ENCODE assay signal across 10 cellular contexts in genomic region chr7:102466097-102466496, GRCh38. TPM values are rescaled to one million over a fixed set of nuclear protein-coding genes. Genes with fewer than 3 reads are reported as not detected.
A peak's percentile ranks its signal among the peaks of the same experiment; 100 is the strongest.
DNase-seq lines count a peak whose midpoint lies in the region; ATAC-seq, FAIRE-seq and TF ChIP-seq lines count a peak whose summit lies in the region.
"Had no signal": no experiment of that assay in that cellular context is flagged by ENCODE, and none has a peak within 500 bp of the region (broad histone marks: within the 10 kb centered on the region; RNA-seq: fewer than 3 reads in every experiment).

No MANE protein-coding gene starts in this region.

- H3K36me3 Mint-ChIP-seq in CD14-positive monocyte (peaks cover 2 to 8% of the 10 kb centered on the region in 2 donors), natural killer cell (no peaks in the 10 kb centered on the region)

- peak overlapping the region; percentile 60 for H2AK9ac ChIP-seq in IMR-90 (replicated peaks; ENCODE audit: low read depth, low read length, poor library complexity)

- no peak for FAIRE-seq in HTR-8/SVneo (lab: Jason Lieb, UNC)

- no peak overlapping the region for H3K4me3 ChIP-seq in IMR-90 (ENCODE audit: insufficient read depth, low read depth, low read length)
- peak overlapping the region in 2 of 3 donors; percentile 98 to 100 for H3K4me3 ChIP-seq in breast epithelium

- intact Hi-C loops in CD14-positive monocyte (cut with micrococcal nuclease) = loop anchor here in 1 of 2 donors (10.0 kb wide), 1 partner anchor 181 kb away; the partner anchor contains the start of gene SH2B2
- intact Hi-C loops in IMR-90 (cut with micrococcal nuclease) = no loop called here
- intact Hi-C loops in breast epithelium (cut with DNase I; ENCODE audit: low total_unique reads) = no loop called here
- intact Hi-C loops in natural killer cell (cut with micrococcal nuclease) = no loop called here

- POLR2A ChIA-PET in IMR-90 (lab: Charles Lee; ENCODE audit: unreplicated experiment) = no interaction called here

- no peak overlapping the region for H2BK120ac ChIP-seq in IMR-90 (ENCODE audit: low read depth, low read length)

- TF ChIP-seq CTCF in CD14-positive monocyte (IDR thresholded peaks at IDR 0.05) (no peak), IMR-90 (conservative IDR thresholded peaks at IDR 0.05; ENCODE audit: low read depth, low read length) (no peak), breast epithelium (IDR thresholded peaks at IDR 0.05) (no peak), natural killer cell (IDR thresholded peaks at IDR 0.05) (no peak)

- H2BK20ac ChIP-seq in IMR-90 (ENCODE audit: low read depth, low read length) = no peak overlapping the region

- 100% methylated on average over 2 of the region's 7 CpGs; no CpG with 5 or more reads in 1 of the 2 experiments for WGBS in IMR-90 (ENCODE audit: extremely low coverage in 2 of 2, insufficient read length in 1 of 2), 2 experiments

- DNase-seq in CD14-positive monocyte (ENCODE audit: low spot score) (no peak), IMR-90 (no peak), breast epithelium (ENCODE audit: low spot score in 2 of 2) (no peak), natural killer cell (no peak), NCI-H1092 treated with DMSO at 0.1 percent for 48 hours (lab: John Stamatoyannopoulos, UW) (no peak), kidney tubule cell (ENCODE audit: low spot score) (no peak), HTR-8/SVneo (ENCODE audit: insufficient read length, low spot score) (no peak)
- DNase-seq: activated CD8-positive, alpha-beta memory T cell treated with anti-CD3 and anti-CD28 coated beads, Interleukin-2, amount 50 U/mL, for 4 hours; NCI-H774 had no signal

- peaks cover 25 to 58% of the 10 kb centered on the region in 2 experiments for H3K79me1 ChIP-seq in IMR-90 (ENCODE audit: low read depth in 1 of 2, low read length in 2 of 2)

- H4K20me1 ChIP-seq in IMR-90 (ENCODE audit: insufficient read depth, low read length) = peaks cover 6% of the 10 kb centered on the region

- no peak overlapping the region for H4K91ac ChIP-seq in IMR-90 (ENCODE audit: insufficient read depth, low read depth, low read length)

- no peak overlapping the region; the same call in 1 of the 2 replicates for H3K4me2 ChIP-seq in IMR-90 (ENCODE audit: low read depth, low read length)

- ATAC-seq in IMR-90 (ENCODE audit: low read depth) = no peak
- ATAC-seq in natural killer cell = no peak
- ATAC-seq in GM18519 (IDR thresholded peaks at IDR 0.05; ENCODE audit: low FRiP score, unreplicated experiment) = no peak

- H3K27ac ChIP-seq in IMR-90 (ENCODE audit: insufficient read depth, low read length) (no peak overlapping the region), breast epithelium (no peak overlapping the region)

- dilution Hi-C loops in IMR-90 (cut with HindIII; ENCODE audit: low sequenced_read_pairs, unreplicated experiment) = no loop called here

- peak overlapping the region; percentile 85 for H3K23ac ChIP-seq in IMR-90 (ENCODE audit: low read depth, low read length)

- CTCF ChIA-PET in IMR-90 (lab: Yijun Ruan, JAX) = no interaction called here

- H3K18ac ChIP-seq in IMR-90 (ENCODE audit: low read depth, low read length) = no peak overlapping the region

- H2AK5ac ChIP-seq in IMR-90 (ENCODE audit: low read depth, low read length) = no peak overlapping the region

- no peak overlapping the region for H3K56ac ChIP-seq in IMR-90 (ENCODE audit: extremely low read depth, insufficient read depth, low read length)

- H4K8ac ChIP-seq in IMR-90 (ENCODE audit: low read depth in 2 of 2, low read length in 2 of 2) = no peak overlapping the region

- peak overlapping the region; percentile 27; the same call in 1 of the 2 replicates for H3K4ac ChIP-seq in IMR-90 (ENCODE audit: low read depth, low read length)

- no peak overlapping the region for H3K9ac ChIP-seq in IMR-90 (ENCODE audit: low read depth, low read length)

- H3K36me3 ChIP-seq in IMR-90 (ENCODE audit: control insufficient read depth, insufficient read depth, low read length) = peaks cover 20% of the 10 kb centered on the region
- no peaks in the 10 kb centered on the region for H3K36me3 ChIP-seq in breast epithelium

- H3K9me3 Mint-ChIP-seq in CD14-positive monocyte (no peaks in the 10 kb centered on the region), natural killer cell (no peaks in the 10 kb centered on the region)

- BruUV-seq in IMR-90 (replicated peaks; lab: Mats Ljungman, UMichigan) = no TSS peak

- no peak overlapping the region for H2BK5ac ChIP-seq in IMR-90 (ENCODE audit: low read depth, low read length, poor library complexity, severe bottlenecking)

- TF ChIP-seq RAD21 in IMR-90 (IDR thresholded peaks at IDR 0.05; ENCODE audit: low read length) = no peak

- H3K9me3 ChIP-seq in IMR-90 (ENCODE audit: control insufficient read depth, insufficient read depth, low read length) (no peaks in the 10 kb centered on the region), breast epithelium (no peaks in the 10 kb centered on the region)

- H3K4me3 Mint-ChIP-seq in CD14-positive monocyte (peak overlapping the region; percentile 88 to 93), natural killer cell (peak overlapping the region; percentile 64)

- in situ Hi-C loops in IMR-90 (cut with MboI; ENCODE audit: low sequenced_read_pairs) = no loop called here

- H3K4me1 ChIP-seq in IMR-90 (ENCODE audit: control insufficient read depth, insufficient read depth, low read length) = peaks cover 6% of the 10 kb centered on the region
- H3K4me1 ChIP-seq in breast epithelium = peaks cover 0 to 10% of the 10 kb centered on the region in 2 donors

- H3K27me3 Mint-ChIP-seq in CD14-positive monocyte (ENCODE audit: low read depth in 3 of 3) (peaks cover 0 to 2% (median 2%) of the 10 kb centered on the region in 3 donors), natural killer cell (ENCODE audit: low read depth in 2 of 2) (no peaks in the 10 kb centered on the region)

- H3K27me3 ChIP-seq in IMR-90 (ENCODE audit: control insufficient read depth, insufficient read depth, low read length) (no peaks in the 10 kb centered on the region), breast epithelium (no peaks in the 10 kb centered on the region)

- peaks cover 14% of the 10 kb centered on the region for H3K9me1 ChIP-seq in IMR-90 (ENCODE audit: insufficient read depth, low read length)

- H3K4me1 Mint-ChIP-seq in CD14-positive monocyte (peaks cover 26% of the 10 kb centered on the region), natural killer cell (peaks cover 12 to 44% of the 10 kb centered on the region in 2 donors)

- H3K27ac Mint-ChIP-seq in CD14-positive monocyte (no peak overlapping the region), natural killer cell (no peak overlapping the region)

- TF ChIP-seq POLR2A in IMR-90 (IDR thresholded peaks at IDR 0.05; ENCODE audit: low read depth, low read length) = no peak
- no peak for TF ChIP-seq POLR2A in breast epithelium (IDR thresholded peaks at IDR 0.05)

- no peak overlapping the region for H2BK15ac ChIP-seq in IMR-90 (ENCODE audit: low read depth, low read length)

- H3K14ac ChIP-seq in IMR-90 (replicated peaks; ENCODE audit: low read depth, low read length) = no peak overlapping the region

- H2AFZ ChIP-seq in IMR-90 (replicated peaks; ENCODE audit: low read length, poor library complexity) = peak overlapping the region; percentile 33

- H4K5ac ChIP-seq in IMR-90 (ENCODE audit: low read depth, low read length) = no peak overlapping the region

TF ChIP-seq in IMR-90, 13 proteins besides CTCF, POLR2A, EP300 and RAD21 (continues in another document):
- TF ChIP-seq MAZ (IDR thresholded peaks at IDR 0.05; ENCODE audit: borderline replicate concordance, low read depth, low read length) = no peak

RNA-seq across cellular contexts. Expression of gene LRWD1, which starts 1.3 kb away (rescaled TPM):
- 1 to 10 TPM; 5.4 to 6.1 TPM for polyA plus RNA-seq in CD14-positive monocyte
- 13.3 and 20.3 TPM in 2 replicates for total RNA-seq in IMR-90 (2012; rRNA removed)
- 27.2 and 31.6 TPM in 2 replicates for polyA plus RNA-seq in IMR-90 (2012; rRNA removed)
- polyA plus RNA-seq in IMR-90 (2012; cell fraction: cytosol; rRNA removed) = 32.7 and 39.8 TPM in 2 replicates
- 30.2 and 77.3 TPM in 2 replicates for polyA plus RNA-seq in IMR-90 (2012; cell fraction: nucleus; rRNA removed; ENCODE audit: low replicate concordance)
- 10 to 100 TPM in 2 of 3 donors, 1 to 10 TPM in 1; 7.4 to 20.6 (median 11.6) TPM for total RNA-seq in breast epithelium
- 10 to 100 TPM; 20.0 to 24.1 (median 20.4) TPM for total RNA-seq in natural killer cell

RNA-seq across cellular contexts. Expression of gene ALKBH4, which starts 1.4 kb away (rescaled TPM):
- polyA plus RNA-seq in CD14-positive monocyte = 10 to 100 TPM in 1 of 2 donors, 1 to 10 TPM in 1; 9.7 to 11.8 TPM
- total RNA-seq in IMR-90 (2012; rRNA removed) = 6.1 and 7.2 TPM in 2 replicates
- 7.4 and 8.1 TPM in 2 replicates for polyA plus RNA-seq in IMR-90 (2012; rRNA removed)
- 8.9 and 9.7 TPM in 2 replicates for polyA plus RNA-seq in IMR-90 (2012; cell fraction: cytosol; rRNA removed)
- 1.6 and 5.1 TPM in 2 replicates for polyA plus RNA-seq in IMR-90 (2012; cell fraction: nucleus; rRNA removed; ENCODE audit: low replicate concordance)
- total RNA-seq in breast epithelium = 10 to 100 TPM; 15.1 to 28.5 (median 17.8) TPM
- total RNA-seq in natural killer cell = 1 to 10 TPM; 4.1 to 9.2 (median 9.1) TPM

RNA-seq across cellular contexts. Expression of gene POLR2J, which starts 12.6 kb away (rescaled TPM):
- polyA plus RNA-seq in CD14-positive monocyte = 100 to 1,000 TPM in 1 of 2 donors, 10 to 100 TPM in 1; 65.7 to 104 TPM
- 20.8 and 31.1 TPM in 2 replicates for total RNA-seq in IMR-90 (2012; rRNA removed)
- 92.6 and 134 TPM in 2 replicates for polyA plus RNA-seq in IMR-90 (2012; rRNA removed)
- polyA plus RNA-seq in IMR-90 (2012; cell fraction: cytosol; rRNA removed) = 20.8 and 84.9 TPM in 2 replicates
- polyA plus RNA-seq in IMR-90 (2012; cell fraction: nucleus; rRNA removed; ENCODE audit: low replicate concordance) = 34.1 and 60.3 TPM in 2 replicates
- 10 to 100 TPM; 14.3 to 24.2 (median 22.3) TPM for total RNA-seq in breast epithelium
- total RNA-seq in natural killer cell = 10 to 100 TPM; 35.3 to 44.5 (median 44.5) TPM

RNA-seq across cellular contexts. Expression of gene ORAI2, which starts 32.7 kb away (rescaled TPM):
- 10 to 100 TPM; 38.2 to 50.0 TPM for polyA plus RNA-seq in CD14-positive monocyte
- 52.0 and 52.2 TPM in 2 replicates for total RNA-seq in IMR-90 (2012; rRNA removed)
- 58.3 and 73.5 TPM in 2 replicates for polyA plus RNA-seq in IMR-90 (2012; rRNA removed)
- polyA plus RNA-seq in IMR-90 (2012; cell fraction: cytosol; rRNA removed) = 49.7 and 66.1 TPM in 2 replicates
- 8.9 and 24.5 TPM in 2 replicates for polyA plus RNA-seq in IMR-90 (2012; cell fraction: nucleus; rRNA removed; ENCODE audit: low replicate concordance)
- total RNA-seq in breast epithelium = 10 to 100 TPM in 2 of 3 donors, 1 to 10 TPM in 1; 8.3 to 24.9 (median 18.1) TPM
- total RNA-seq in natural killer cell = 10 to 100 TPM; 39.1 to 55.0 (median 41.3) TPM

RNA-seq across cellular contexts. Expression of gene RASA4B, which starts 51.5 kb away (rescaled TPM):
- polyA plus RNA-seq in CD14-positive monocyte = 10 to 100 TPM in 1 of 2 donors, 1 to 10 TPM in 1; 6.3 to 20.1 TPM
- total RNA-seq in IMR-90 (2012; rRNA removed) = 1.8 and 3.3 TPM in 2 replicates
- polyA plus RNA-seq in IMR-90 (2012; rRNA removed) = 7.7 and 9.3 TPM in 2 replicates
- polyA plus RNA-seq in IMR-90 (2012; cell fraction: cytosol; rRNA removed) = 11.3 and 14.3 TPM in 2 replicates
- polyA plus RNA-seq in IMR-90 (2012; cell fraction: nucleus; rRNA removed; ENCODE audit: low replicate concordance) = 35.9 and 76.5 TPM in 2 replicates
- total RNA-seq in breast epithelium = 10 to 100 TPM in 1 of 3 donors, 1 to 10 TPM in 2; 3.7 to 11.1 (median 7.2) TPM
- 10 to 100 TPM in 2 of 3 donors, 1 to 10 TPM in 1; 2.4 to 14.3 (median 12.3) TPM for total RNA-seq in natural killer cell
